In genomic region chr22:37263966-37264887, GRCh38 we compare ENCODE assay signal across 23 cellular contexts. TPM values are rescaled to one million over a fixed set of nuclear protein-coding genes. Genes with fewer than 3 reads are reported as not detected.
A peak's percentile ranks its signal among the peaks of the same experiment; 100 is the strongest.
DNase-seq lines count a peak whose midpoint lies in the region; ATAC-seq, FAIRE-seq and TF ChIP-seq lines count a peak whose summit lies in the region.
"Had no signal": no experiment of that assay in that cellular context is flagged by ENCODE, and none has a peak within 500 bp of the region (broad histone marks: within the 10 kb centered on the region; RNA-seq: fewer than 3 reads in every experiment).

No MANE protein-coding gene starts in this region.

- H3K36me3 ChIP-seq in kidney (ENCODE audit: control insufficient read depth in 1 of 2, insufficient read depth in 2 of 2, low read length in 2 of 2), result no peaks in the 10 kb centered on the region
- H3K36me3 ChIP-seq: SJSA1 had no signal

- TF ChIP-seq CTCF in natural killer cell (IDR thresholded peaks at IDR 0.05) (no peak), kidney (IDR thresholded peaks at IDR 0.05; ENCODE audit: borderline replicate concordance, extremely low read depth, insufficient read depth) (no peak)

- H3K36me3 Mint-ChIP-seq in natural killer cell treated with Interleukin-12 subunit alpha and Interleukin-12 subunit beta and Interleukin-15 and Interleukin-18, amount 100 ng/mL, for 72 hours, result no peaks in the 10 kb centered on the region
- no peaks in the 10 kb centered on the region for H3K36me3 Mint-ChIP-seq in natural killer cell
- peaks cover 2% of the 10 kb centered on the region for H3K36me3 Mint-ChIP-seq in activated naive CD8-positive, alpha-beta T cell treated with anti-CD3 and anti-CD28 coated beads, Interleukin-2, amount 10 ng/mL, durations not matched to agents 7 days and 5 days
- peaks cover 3% of the 10 kb centered on the region for H3K36me3 Mint-ChIP-seq in activated T-helper 1 cell treated with anti-CD3 and anti-CD28 coated beads, Interleukin-12 subunit alpha, Interleukin-12 subunit beta, Interleukin-2, Interleukin-4 antibody, amounts not matched to agents 30 ng/mL and 10 ng/mL and 1 ng/mL, durations not matched to agents 14 hours and 24 hours and 36 hours (ENCODE audit: low read depth)

- no peak overlapping the region for H3K4me3 ChIP-seq in kidney (ENCODE audit: low read length in 2 of 2)
- H3K4me3 ChIP-seq: SJSA1 had no signal

- POLR2A ChIA-PET in activated naive CD8-positive, alpha-beta T cell treated with anti-CD3 and anti-CD28 coated beads, Interleukin-2, amount 10 ng/mL, durations not matched to agents 7 days and 5 days (lab: Charles Lee), result interaction anchor here (0.8 to 1.4 kb wide), 2 partner anchors 20 to 35 kb away, joined by 3 to 7 read pairs; partner anchors contain the start of gene RAC2

- no peak overlapping the region for H3K4me3 Mint-ChIP-seq in natural killer cell treated with Interleukin-12 subunit alpha and Interleukin-12 subunit beta and Interleukin-15 and Interleukin-18, amount 100 ng/mL, for 72 hours
- no peak overlapping the region for H3K4me3 Mint-ChIP-seq in natural killer cell
- H3K4me3 Mint-ChIP-seq in activated naive CD8-positive, alpha-beta T cell treated with anti-CD3 and anti-CD28 coated beads, Interleukin-2, amount 10 ng/mL, durations not matched to agents 7 days and 5 days, result no peak overlapping the region
- H3K4me3 Mint-ChIP-seq in stimulated activated naive CD8-positive, alpha-beta T cell treated with anti-CD3 and anti-CD28 coated beads, Interleukin-15, amount 100 ng/mL, for 72 hours, result no peak overlapping the region
- no peak overlapping the region for H3K4me3 Mint-ChIP-seq in activated T-helper 1 cell treated with anti-CD3 and anti-CD28 coated beads, Interleukin-12 subunit alpha, Interleukin-12 subunit beta, Interleukin-2, Interleukin-4 antibody, amounts not matched to agents 30 ng/mL and 10 ng/mL and 1 ng/mL, durations not matched to agents 14 hours and 24 hours and 36 hours
- H3K4me3 Mint-ChIP-seq: CD4-positive, alpha-beta memory T cell had no signal

- peaks cover 0 to 3% of the 10 kb centered on the region in 2 donors for H3K4me1 ChIP-seq in kidney (ENCODE audit: control insufficient read depth in 1 of 2, insufficient read depth in 1 of 2, low read depth in 1 of 2, low read length in 2 of 2)

- no peak overlapping the region for H3K27ac ChIP-seq in kidney (ENCODE audit: low read depth in 2 of 2, low read length in 2 of 2)
- H3K27ac ChIP-seq: SJSA1 had no signal

- no peaks in the 10 kb centered on the region for H3K9me3 Mint-ChIP-seq in natural killer cell treated with Interleukin-12 subunit alpha and Interleukin-12 subunit beta and Interleukin-15 and Interleukin-18, amount 100 ng/mL, for 72 hours
- no peaks in the 10 kb centered on the region for H3K9me3 Mint-ChIP-seq in natural killer cell
- H3K9me3 Mint-ChIP-seq in activated naive CD8-positive, alpha-beta T cell treated with anti-CD3 and anti-CD28 coated beads, Interleukin-2, amount 10 ng/mL, durations not matched to agents 7 days and 5 days, result peaks cover 9% of the 10 kb centered on the region
- peaks cover 7 to 8% of the 10 kb centered on the region in 2 donors for H3K9me3 Mint-ChIP-seq in stimulated activated naive CD8-positive, alpha-beta T cell treated with anti-CD3 and anti-CD28 coated beads, Interleukin-15, amount 100 ng/mL, for 72 hours
- H3K9me3 Mint-ChIP-seq in activated T-helper 1 cell treated with anti-CD3 and anti-CD28 coated beads, Interleukin-12 subunit alpha, Interleukin-12 subunit beta, Interleukin-2, Interleukin-4 antibody, amounts not matched to agents 30 ng/mL and 10 ng/mL and 1 ng/mL, durations not matched to agents 14 hours and 24 hours and 36 hours, result peaks cover 17% of the 10 kb centered on the region

- intact Hi-C loops in natural killer cell (cut with micrococcal nuclease), result loop anchor here (5.0 kb wide), 1 partner anchor 37 kb away; no protein-coding TSS in a partner anchor
- intact Hi-C loops in kidney (cut with DNase I), result no loop called here
- intact Hi-C loops in activated T-helper 1 cell treated with anti-CD3 and anti-CD28 coated beads, Interleukin-12 subunit alpha, Interleukin-12 subunit beta, Interleukin-2, Interleukin-4 antibody, amounts not matched to agents 30 ng/mL and 10 ng/mL and 1 ng/mL, durations not matched to agents 14 hours and 24 hours and 36 hours (cut with micrococcal nuclease), result no loop called here

- H3K4me1 Mint-ChIP-seq in natural killer cell treated with Interleukin-12 subunit alpha and Interleukin-12 subunit beta and Interleukin-15 and Interleukin-18, amount 100 ng/mL, for 72 hours (ENCODE audit: low read depth in 2 of 2), result peaks cover 28 to 44% of the 10 kb centered on the region in 2 donors
- H3K4me1 Mint-ChIP-seq in natural killer cell, result peaks cover 27 to 35% of the 10 kb centered on the region in 2 donors
- H3K4me1 Mint-ChIP-seq in activated naive CD8-positive, alpha-beta T cell treated with anti-CD3 and anti-CD28 coated beads, Interleukin-2, amount 10 ng/mL, durations not matched to agents 7 days and 5 days, result peaks cover 35% of the 10 kb centered on the region
- peaks cover 40% of the 10 kb centered on the region for H3K4me1 Mint-ChIP-seq in stimulated activated naive CD8-positive, alpha-beta T cell treated with anti-CD3 and anti-CD28 coated beads, Interleukin-15, amount 100 ng/mL, for 72 hours
- peaks cover 36% of the 10 kb centered on the region for H3K4me1 Mint-ChIP-seq in activated T-helper 1 cell treated with anti-CD3 and anti-CD28 coated beads, Interleukin-12 subunit alpha, Interleukin-12 subunit beta, Interleukin-2, Interleukin-4 antibody, amounts not matched to agents 30 ng/mL and 10 ng/mL and 1 ng/mL, durations not matched to agents 14 hours and 24 hours and 36 hours (ENCODE audit: low read depth)

- ATAC-seq in natural killer cell treated with Interleukin-12 subunit alpha and Interleukin-12 subunit beta and Interleukin-15 and Interleukin-18, amount 100 ng/mL, for 72 hours, result no peak
- ATAC-seq in natural killer cell (no peak), HG03097 (IDR thresholded peaks at IDR 0.05; ENCODE audit: low FRiP score, unreplicated experiment) (no peak)
- no peak for ATAC-seq in activated naive CD8-positive, alpha-beta T cell treated with anti-CD3 and anti-CD28 coated beads, Interleukin-2, amount 10 ng/mL, durations not matched to agents 7 days and 5 days (ENCODE audit: low read depth)
- ATAC-seq in stimulated activated naive CD8-positive, alpha-beta T cell treated with anti-CD3 and anti-CD28 coated beads, Interleukin-15, amount 100 ng/mL, for 72 hours, result no peak

- peak; percentile 42 for DNase-seq in natural killer cell treated with Interleukin-12 subunit alpha and Interleukin-12 subunit beta and Interleukin-15 and Interleukin-18, amount 100 ng/mL, for 72 hours (ENCODE audit: low spot score)
- no peak for DNase-seq in natural killer cell
- peak; percentile 23 for DNase-seq in activated naive CD8-positive, alpha-beta T cell treated with anti-CD3 and anti-CD28 coated beads, Interleukin-2, amount 10 ng/mL, durations not matched to agents 7 days and 5 days
- peak; percentile 4 for DNase-seq in iPS-NIHi7 (ENCODE audit: extremely low spot score)
- DNase-seq in kidney, result no peak
- DNase-seq in stimulated activated naive CD8-positive, alpha-beta T cell treated with anti-CD3 and anti-CD28 coated beads, Interleukin-15, amount 100 ng/mL, for 72 hours, result no peak
- no peak for DNase-seq in activated T-helper 1 cell treated with anti-CD3 and anti-CD28 coated beads, Interleukin-12 subunit alpha, Interleukin-12 subunit beta, Interleukin-2, Interleukin-4 antibody, amounts not matched to agents 30 ng/mL and 10 ng/mL and 1 ng/mL, durations not matched to agents 14 hours and 24 hours and 36 hours (ENCODE audit: low spot score)
- DNase-seq: ACHN; CD4-positive, alpha-beta memory T cell; DMS79 treated with DMSO at 0.1 percent for 48 hours; GOT3; Karpas-422; NCI-H1417 treated with DMSO at 0.1 percent for 48 hours; NCI-H2029; NCI-H226; NCI-H526; OCI-M1; RPMI8226 had no signal

- no peak overlapping the region for H3K9ac ChIP-seq in kidney (ENCODE audit: low read length in 2 of 2)

- FAIRE-seq in kidney (lab: Jason Lieb, UNC), result no peak
- FAIRE-seq: D721Med, G401.6, GM12892 had no signal

- H3K27me3 Mint-ChIP-seq in natural killer cell treated with Interleukin-12 subunit alpha and Interleukin-12 subunit beta and Interleukin-15 and Interleukin-18, amount 100 ng/mL, for 72 hours, result no peaks in the 10 kb centered on the region
- peaks cover 0 to 9% of the 10 kb centered on the region in 2 donors for H3K27me3 Mint-ChIP-seq in natural killer cell (ENCODE audit: low read depth in 2 of 2)
- H3K27me3 Mint-ChIP-seq in activated naive CD8-positive, alpha-beta T cell treated with anti-CD3 and anti-CD28 coated beads, Interleukin-2, amount 10 ng/mL, durations not matched to agents 7 days and 5 days, result no peaks in the 10 kb centered on the region
- H3K27me3 Mint-ChIP-seq in stimulated activated naive CD8-positive, alpha-beta T cell treated with anti-CD3 and anti-CD28 coated beads, Interleukin-15, amount 100 ng/mL, for 72 hours, result peaks cover 9% of the 10 kb centered on the region
- peaks cover 2% of the 10 kb centered on the region for H3K27me3 Mint-ChIP-seq in activated T-helper 1 cell treated with anti-CD3 and anti-CD28 coated beads, Interleukin-12 subunit alpha, Interleukin-12 subunit beta, Interleukin-2, Interleukin-4 antibody, amounts not matched to agents 30 ng/mL and 10 ng/mL and 1 ng/mL, durations not matched to agents 14 hours and 24 hours and 36 hours (ENCODE audit: insufficient read depth)

- H3K9me3 ChIP-seq in kidney (ENCODE audit: control insufficient read depth in 1 of 2, low read length in 2 of 2), result peaks cover 0 to 6% of the 10 kb centered on the region in 2 donors

- H3K27ac Mint-ChIP-seq in natural killer cell treated with Interleukin-12 subunit alpha and Interleukin-12 subunit beta and Interleukin-15 and Interleukin-18, amount 100 ng/mL, for 72 hours, result no peak overlapping the region
- no peak overlapping the region for H3K27ac Mint-ChIP-seq in natural killer cell
- no peak overlapping the region for H3K27ac Mint-ChIP-seq in activated naive CD8-positive, alpha-beta T cell treated with anti-CD3 and anti-CD28 coated beads, Interleukin-2, amount 10 ng/mL, durations not matched to agents 7 days and 5 days
- H3K27ac Mint-ChIP-seq in stimulated activated naive CD8-positive, alpha-beta T cell treated with anti-CD3 and anti-CD28 coated beads, Interleukin-15, amount 100 ng/mL, for 72 hours, result no peak overlapping the region
- H3K27ac Mint-ChIP-seq in activated T-helper 1 cell treated with anti-CD3 and anti-CD28 coated beads, Interleukin-12 subunit alpha, Interleukin-12 subunit beta, Interleukin-2, Interleukin-4 antibody, amounts not matched to agents 30 ng/mL and 10 ng/mL and 1 ng/mL, durations not matched to agents 14 hours and 24 hours and 36 hours, result no peak overlapping the region
- H3K27ac Mint-ChIP-seq: CD4-positive, alpha-beta memory T cell had no signal

RNA-seq across cellular contexts. Expression of gene CYTH4, which starts 18.1 kb away (rescaled TPM):
- total RNA-seq in natural killer cell treated with Interleukin-12 subunit alpha and Interleukin-12 subunit beta and Interleukin-15 and Interleukin-18, amount 100 ng/mL, for 72 hours, result 10 to 100 TPM; 36.0 to 41.1 TPM
- total RNA-seq in natural killer cell, result 100 to 1,000 TPM; 219 to 260 (median 249) TPM
- 100 to 1,000 TPM; 149 to 157 TPM for total RNA-seq in activated naive CD8-positive, alpha-beta T cell treated with anti-CD3 and anti-CD28 coated beads, Interleukin-2, amount 10 ng/mL, durations not matched to agents 7 days and 5 days
- 30.2 TPM for total RNA-seq in kidney
- polyA plus RNA-seq in kidney (ENCODE audit: insufficient read depth, low read depth, low replicate concordance), result 1.9 TPM
- total RNA-seq in activated T-helper 1 cell treated with anti-CD3 and anti-CD28 coated beads, Interleukin-12 subunit alpha, Interleukin-12 subunit beta, Interleukin-2, Interleukin-4 antibody, amounts not matched to agents 30 ng/mL and 10 ng/mL and 1 ng/mL, durations not matched to agents 14 hours and 24 hours and 36 hours, result 49.5 and 57.1 TPM in 2 replicates

RNA-seq across cellular contexts. Expression of gene RAC2, which starts 20.2 kb away (rescaled TPM):
- total RNA-seq in natural killer cell treated with Interleukin-12 subunit alpha and Interleukin-12 subunit beta and Interleukin-15 and Interleukin-18, amount 100 ng/mL, for 72 hours, result 1,000 to 10,000 TPM in 1 of 2 donors, 100 to 1,000 TPM in 1; 666 to 1,078 TPM
- 100 to 1,000 TPM; 647 to 744 (median 741) TPM for total RNA-seq in natural killer cell
- 1,000 to 10,000 TPM in 1 of 2 experiments, 100 to 1,000 TPM in 1; 963 to 1,011 TPM for total RNA-seq in activated naive CD8-positive, alpha-beta T cell treated with anti-CD3 and anti-CD28 coated beads, Interleukin-2, amount 10 ng/mL, durations not matched to agents 7 days and 5 days
- total RNA-seq in kidney, result 38.6 TPM
- polyA plus RNA-seq in kidney (ENCODE audit: insufficient read depth, low read depth, low replicate concordance), result 4.5 TPM
- total RNA-seq in activated T-helper 1 cell treated with anti-CD3 and anti-CD28 coated beads, Interleukin-12 subunit alpha, Interleukin-12 subunit beta, Interleukin-2, Interleukin-4 antibody, amounts not matched to agents 30 ng/mL and 10 ng/mL and 1 ng/mL, durations not matched to agents 14 hours and 24 hours and 36 hours, result 592 and 614 TPM in 2 replicates

RNA-seq across cellular contexts. Expression of gene SSTR3, which starts 52.0 kb away (rescaled TPM):
- total RNA-seq in natural killer cell treated with Interleukin-12 subunit alpha and Interleukin-12 subunit beta and Interleukin-15 and Interleukin-18, amount 100 ng/mL, for 72 hours, result under 1 TPM; 0.11 to 0.29 TPM
- total RNA-seq in natural killer cell, result under 1 TPM; 0.20 to 0.64 (median 0.23) TPM
- 10 to 100 TPM; 10.1 to 11.3 TPM for total RNA-seq in activated naive CD8-positive, alpha-beta T cell treated with anti-CD3 and anti-CD28 coated beads, Interleukin-2, amount 10 ng/mL, durations not matched to agents 7 days and 5 days
- total RNA-seq in kidney, result 0.13 TPM
- 0.56 TPM for polyA plus RNA-seq in kidney (ENCODE audit: insufficient read depth, low read depth, low replicate concordance)
- 2.3 TPM in 2 replicates for total RNA-seq in activated T-helper 1 cell treated with anti-CD3 and anti-CD28 coated beads, Interleukin-12 subunit alpha, Interleukin-12 subunit beta, Interleukin-2, Interleukin-4 antibody, amounts not matched to agents 30 ng/mL and 10 ng/mL and 1 ng/mL, durations not matched to agents 14 hours and 24 hours and 36 hours
- total RNA-seq: SJSA1 had no signal

Comparison
In these comparisons a context has a peak if more than half of its experiments do, and no peak if none do; other contexts are left out.
1. DNase-seq: peak in natural killer cell treated with Interleukin-12 subunit alpha and Interleukin-12 subunit beta and Interleukin-15 and Interleukin-18, amount 100 ng/mL, for 72 hours (single experiment), activated naive CD8-positive, alpha-beta T cell treated with anti-CD3 and anti-CD28 coated beads, Interleukin-2, amount 10 ng/mL, durations not matched to agents 7 days and 5 days (single experiment) and iPS-NIHi7 (single experiment); none in natural killer cell (single experiment), kidney (single experiment), stimulated activated naive CD8-positive, alpha-beta T cell treated with anti-CD3 and anti-CD28 coated beads, Interleukin-15, amount 100 ng/mL, for 72 hours (0 of 2) and activated T-helper 1 cell treated with anti-CD3 and anti-CD28 coated beads, Interleukin-12 subunit alpha, Interleukin-12 subunit beta, Interleukin-2, Interleukin-4 antibody, amounts not matched to agents 30 ng/mL and 10 ng/mL and 1 ng/mL, durations not matched to agents 14 hours and 24 hours and 36 hours (single experiment).
2. RNA of gene RAC2, which starts 20.2 kb away (total RNA-seq): 666 to 1,078 TPM in natural killer cell treated with Interleukin-12 subunit alpha and Interleukin-12 subunit beta and Interleukin-15 and Interleukin-18, amount 100 ng/mL, for 72 hours, 963 to 1,011 TPM in activated naive CD8-positive, alpha-beta T cell treated with anti-CD3 and anti-CD28 coated beads, Interleukin-2, amount 10 ng/mL, durations not matched to agents 7 days and 5 days, 647 to 744 TPM in natural killer cell and 592 to 614 TPM in activated T-helper 1 cell treated with anti-CD3 and anti-CD28 coated beads, Interleukin-12 subunit alpha, Interleukin-12 subunit beta, Interleukin-2, Interleukin-4 antibody, amounts not matched to agents 30 ng/mL and 10 ng/mL and 1 ng/mL, durations not matched to agents 14 hours and 24 hours and 36 hours; 38.6 TPM in kidney (single experiment); every median in the first group is over 10 times any median in the second.